In genomic region chr14:103087343-103087835, GRCh38 we compare ENCODE assay signal across 31 cellular contexts. TPM values are rescaled to one million over a fixed set of nuclear protein-coding genes. Genes with fewer than 3 reads are reported as not detected.
A peak's percentile ranks its signal among the peaks of the same experiment; 100 is the strongest.
DNase-seq lines count a peak whose midpoint lies in the region; ATAC-seq, FAIRE-seq and TF ChIP-seq lines count a peak whose summit lies in the region.
"Had no signal": no experiment of that assay in that cellular context is flagged by ENCODE, and none has a peak within 500 bp of the region (broad histone marks: within the 10 kb centered on the region; RNA-seq: fewer than 3 reads in every experiment).

No MANE protein-coding gene starts in this region.

- 29% methylated on average over 10 of the region's 13 CpGs for WGBS in K562 (ENCODE audit: insufficient coverage, low coverage, missing lambda C conversion rate)
- no CpG with 5 or more reads among the region's 13 CpGs for WGBS in mesendoderm (ENCODE audit: extremely low coverage, insufficient coverage, low lambda C conversion rate)

- no peaks in the 10 kb centered on the region for H4K20me1 ChIP-seq in K562 (replicated peaks; ENCODE audit: control insufficient read depth, insufficient read depth, low read length)

- no peak overlapping the region for H3K4ac ChIP-seq in mesendoderm (ENCODE audit: low read depth, low read length)

- no peak overlapping the region for H4K5ac ChIP-seq in mesendoderm (ENCODE audit: low read length)

- no peak for TF ChIP-seq POLR2A in K562 (conservative IDR thresholded peaks at IDR 0.05)

- in situ Hi-C loops in K562 (cut with MboI), result loop anchor here (10.0 kb wide), 1 partner anchor 447 kb away; no protein-coding TSS in a partner anchor

- H3K4me2 ChIP-seq in K562 (ENCODE audit: insufficient read depth, low read length) (no peak overlapping the region), mesendoderm (ENCODE audit: low read length) (no peak overlapping the region)

- no peak overlapping the region for H2BK5ac ChIP-seq in mesendoderm (ENCODE audit: low read length)

- ATAC-seq in K562 (no peak), HG02970 (IDR thresholded peaks at IDR 0.05; ENCODE audit: low FRiP score, unreplicated experiment) (no peak), WTC11 (no peak)
- ATAC-seq: activated CD8-positive, alpha-beta T cell treated with anti-CD3 and anti-CD28 coated beads for 36 hours; heart left ventricle; naive thymus-derived CD4-positive, alpha-beta T cell; sciatic nerve had no signal

- H3K4me1 ChIP-seq in K562 (replicated peaks in 1 of 2; ENCODE audit: control insufficient read depth in 2 of 2, insufficient read depth in 2 of 2, low read length in 2 of 2) (peaks cover 8 to 69% of the 10 kb centered on the region in 2 experiments; a peak in 4 of 5 replicates), mesendoderm (ENCODE audit: control insufficient read depth, low read depth, low read length) (no peaks in the 10 kb centered on the region)
- H3K4me1 ChIP-seq: parathyroid adenoma had no signal

- H3K27me3 ChIP-seq in K562 (ENCODE audit: control insufficient read depth in 2 of 2, insufficient read depth in 2 of 2, low read length in 2 of 2) (peaks cover 0 to 8% of the 10 kb centered on the region in 2 experiments; a peak in 1 of 5 replicates), mesendoderm (ENCODE audit: insufficient read depth, low read length, poor library complexity) (peaks cover 5% of the 10 kb centered on the region)

- no peak for TF ChIP-seq EP300 in K562 (IDR thresholded peaks at IDR 0.05; ENCODE audit: low read length)

- H3K23ac ChIP-seq in mesendoderm (ENCODE audit: low read length), result no peak overlapping the region

- no peaks in the 10 kb centered on the region for H3K9me3 Mint-ChIP-seq in WTC11
- H3K9me3 Mint-ChIP-seq: activated CD8-positive, alpha-beta T cell treated with anti-CD3 and anti-CD28 coated beads for 36 hours; activated naive CD8-positive, alpha-beta T cell treated with anti-CD3 and anti-CD28 coated beads, Interleukin-2, amount 10 ng/mL, durations not matched to agents 7 days and 5 days; CD4-positive, alpha-beta memory T cell; central memory CD8-positive, alpha-beta T cell; naive thymus-derived CD4-positive, alpha-beta T cell had no signal

- H3K36me3 Mint-ChIP-seq in WTC11, result no peaks in the 10 kb centered on the region
- H3K36me3 Mint-ChIP-seq: activated naive CD8-positive, alpha-beta T cell treated with anti-CD3 and anti-CD28 coated beads, Interleukin-2, amount 10 ng/mL, durations not matched to agents 7 days and 5 days; CD4-positive, alpha-beta memory T cell; naive thymus-derived CD4-positive, alpha-beta T cell had no signal

- no peak overlapping the region for H2BK15ac ChIP-seq in mesendoderm (replicated peaks; ENCODE audit: low read depth)

- no peak overlapping the region for H3K4me3 Mint-ChIP-seq in WTC11
- H3K4me3 Mint-ChIP-seq: activated CD8-positive, alpha-beta T cell treated with anti-CD3 and anti-CD28 coated beads for 36 hours; activated naive CD8-positive, alpha-beta T cell treated with anti-CD3 and anti-CD28 coated beads, Interleukin-2, amount 10 ng/mL, durations not matched to agents 7 days and 5 days; central memory CD8-positive, alpha-beta T cell; naive thymus-derived CD4-positive, alpha-beta T cell had no signal

- H3K9me1 ChIP-seq in K562 (ENCODE audit: control insufficient read depth, insufficient read depth, low read length), result no peaks in the 10 kb centered on the region

- no peaks in the 10 kb centered on the region for H3K79me1 ChIP-seq in mesendoderm (ENCODE audit: low read length)

- H3K79me2 ChIP-seq in K562 (ENCODE audit: control insufficient read depth, insufficient read depth, low read length), result no peaks in the 10 kb centered on the region
- H3K79me2 ChIP-seq in mesendoderm (ENCODE audit: control insufficient read depth, insufficient read depth, low read length), result no peaks in the 10 kb centered on the region
- H3K79me2 ChIP-seq: parathyroid adenoma had no signal

- H3K9ac ChIP-seq in K562 (ENCODE audit: insufficient read depth in 1 of 2, low read depth in 2 of 2, low read length in 2 of 2), result no peak overlapping the region
- H3K9ac ChIP-seq in mesendoderm (ENCODE audit: low read length), result no peak overlapping the region
- H3K9ac ChIP-seq: parathyroid adenoma had no signal

- POLR2A ChIA-PET in K562 (lab: Yijun Ruan, JAX), result interaction anchor here (0.6 to 1.3 kb wide), 2 partner anchors 11 to 14 kb away, joined by 3 to 7 read pairs; no protein-coding TSS in a partner anchor
- POLR2A ChIA-PET in WTC11 (lab: Charles Lee), result no interaction called here

- H2AFZ ChIP-seq in K562 (ENCODE audit: low read depth, low read length), result no peak overlapping the region
- H2AFZ ChIP-seq: parathyroid adenoma had no signal

- H2AK5ac ChIP-seq in mesendoderm (ENCODE audit: low read length), result no peak overlapping the region

- CTCF ChIA-PET in K562 (lab: Yijun Ruan, JAX; ENCODE audit: low intra/inter-chr PET ratio) (no interaction called here), WTC11 (lab: Charles Lee) (interaction anchor here (0.6 to 6.7 kb wide), 7 partner anchors 9 to 54 kb away, joined by 6 to 65 read pairs (median 8); no protein-coding TSS in a partner anchor)

- TF ChIP-seq RAD21 in K562 (CRISPR knock-in tag; conservative IDR thresholded peaks at IDR 0.05 in 1 of 2, IDR thresholded peaks at IDR 0.05 in 1 of 2), result no peak

- intact Hi-C loops in K562 (cut with micrococcal nuclease), result no loop called here

- H2BK120ac ChIP-seq in mesendoderm (ENCODE audit: low read depth, low read length), result no peak overlapping the region

- H3K18ac ChIP-seq in mesendoderm (ENCODE audit: low read length), result no peak overlapping the region

- no peak for FAIRE-seq in K562 (lab: Jason Lieb, UNC)

- peak; percentile 70 for DNase-seq in DMS 273 (lab: John Stamatoyannopoulos, UW; ENCODE audit: unreplicated experiment)
- DNase-seq in DMS 273 treated with DMSO at 0.1 percent for 48 hours (lab: John Stamatoyannopoulos, UW), result no peak
- peak; percentile 46 for DNase-seq in COR-L47 (lab: John Stamatoyannopoulos, UW)
- no peak for DNase-seq in K562 (ENCODE audit: extremely low read depth in 1 of 4, low spot score in 3 of 4)
- peak; percentile 53 for DNase-seq in mesendoderm
- DNase-seq in WTC11 (ENCODE audit: low spot score), result no peak
- DNase-seq in globus pallidus (ENCODE audit: low spot score), result no peak
- DNase-seq: activated CD4-positive, alpha-beta T cell treated with anti-CD3 and anti-CD28 coated beads for 1 hour; activated CD8-positive, alpha-beta T cell treated with anti-CD3 and anti-CD28 coated beads for 36 hours; activated effector memory CD4-positive, alpha-beta T cell treated with Interleukin-2 at 50 U/mL for 16 hours; activated naive CD8-positive, alpha-beta T cell treated with anti-CD3 and anti-CD28 coated beads, Interleukin-2, amount 10 ng/mL, durations not matched to agents 7 days and 5 days; CD4-positive, alpha-beta memory T cell; GF-D8; Karpas-422; naive thymus-derived CD4-positive, alpha-beta T cell; NCI-H2081; NCI-H510A treated with DMSO at 0.1 percent for 48 hours; Peyer's patch; stimulated activated CD8-positive, alpha-beta memory T cell treated with anti-CD3 and anti-CD28 coated beads, Interleukin-4, amount 100 ng/mL, for 48 hours; trophoblast cell had no signal

- H3K9me3 ChIP-seq in K562 (replicated peaks; ENCODE audit: control insufficient read depth, insufficient read depth, low read depth, low read length), result no peaks in the 10 kb centered on the region
- H3K9me3 ChIP-seq: heart left ventricle, Peyer's patch, SJCRH30 had no signal

- peaks cover 20% of the 10 kb centered on the region for H3K27me3 Mint-ChIP-seq in WTC11 (ENCODE audit: low read depth)

- H3K36me3 ChIP-seq in K562 (ENCODE audit: control insufficient read depth, insufficient read depth, low read length) (no peaks in the 10 kb centered on the region), mesendoderm (ENCODE audit: control insufficient read depth, insufficient read depth, low read length) (no peaks in the 10 kb centered on the region)
- H3K36me3 ChIP-seq: heart left ventricle, Peyer's patch, SJCRH30 had no signal

- no TSS peak for BruUV-seq in K562 (replicated peaks; lab: Mats Ljungman, UMichigan)

- no peak overlapping the region for H3K27ac Mint-ChIP-seq in WTC11
- H3K27ac Mint-ChIP-seq: activated CD8-positive, alpha-beta T cell treated with anti-CD3 and anti-CD28 coated beads for 36 hours; activated naive CD8-positive, alpha-beta T cell treated with anti-CD3 and anti-CD28 coated beads, Interleukin-2, amount 10 ng/mL, durations not matched to agents 7 days and 5 days; CD4-positive, alpha-beta memory T cell; naive thymus-derived CD4-positive, alpha-beta T cell had no signal

- H4K8ac ChIP-seq in mesendoderm (ENCODE audit: low read depth, low read length), result no peak overlapping the region

- 0 out of 2 replicates have a peak, but pooled peaks cover 4% of the 10 kb centered on the region for H3K4me1 Mint-ChIP-seq in WTC11
- H3K4me1 Mint-ChIP-seq: activated naive CD8-positive, alpha-beta T cell treated with anti-CD3 and anti-CD28 coated beads, Interleukin-2, amount 10 ng/mL, durations not matched to agents 7 days and 5 days; central memory CD8-positive, alpha-beta T cell had no signal

- TF ChIP-seq CTCF in K562 (IDR thresholded peaks at IDR 0.05 in 2 of 3, conservative IDR thresholded peaks at IDR 0.05 in 1 of 3; ENCODE audit: insufficient read depth in 2 of 3, low read depth in 1 of 3, low read length in 3 of 3) (no peak), WTC11 (IDR thresholded peaks at IDR 0.05) (no peak)

- no peak overlapping the region for H3K4me3 ChIP-seq in K562
- H3K4me3 ChIP-seq in mesendoderm (ENCODE audit: low read length), result no peak overlapping the region
- H3K4me3 ChIP-seq: heart left ventricle, Peyer's patch, SJCRH30 had no signal

- H3K27ac ChIP-seq in K562 (ENCODE audit: extremely low read depth, low read depth, low read length) (no peak overlapping the region), mesendoderm (ENCODE audit: low read depth, low read length) (no peak overlapping the region)
- H3K27ac ChIP-seq: 22Rv1, epithelial cell of prostate, heart left ventricle, parathyroid adenoma, Peyer's patch, SJCRH30 had no signal

- no peak overlapping the region for H3K56ac ChIP-seq in mesendoderm (ENCODE audit: low read length)

RNA-seq across cellular contexts. Expression of gene LBHD2, which starts 3.4 kb away (rescaled TPM):
- total RNA-seq in K562 (2011; cell fraction: chromatin; rRNA removed; ENCODE audit: low replicate concordance), result not detected in 2 replicates
- not detected in 2 replicates for total RNA-seq in K562 (2011; cell fraction: nucleolus; rRNA removed)
- total RNA-seq in K562 (2011; cell fraction: nucleoplasm; rRNA removed), result not detected in 2 replicates
- total RNA-seq in K562 (2014; rRNA removed) (not detected in 2 replicates), K562 (2014; rRNA removed; fragmentation: Illumina TruSeq; extraction: Trizol) (not detected in 2 replicates), K562 (2015; rRNA removed; fragmentation: Illumina TruSeq; extraction: Trizol) (not detected in 2 replicates), K562 (2021) (not detected in 2 replicates), WTC11 (2021) (not detected in 3 replicates)
- polyA plus RNA-seq in K562 (2011; rRNA removed) (not detected in 2 replicates), K562 (2014; fragmentation: Illumina TruSeq; extraction: Trizol) (not detected in 2 replicates), K562 (2014; fragmentation: Nextera tagmentation; extraction: Ambion mirVana) (not detected), K562 (2014; rRNA removed) (not detected in 2 replicates)
- polyA plus RNA-seq in K562 (2011; cell fraction: cytosol; rRNA removed), result 0.30 TPM in 1 of 2 replicates, not detected in the other
- polyA plus RNA-seq in K562 (2011; cell fraction: nucleus; rRNA removed), result not detected in 2 replicates
- not detected in 2 replicates for polyA plus RNA-seq in K562 (2012)
- not detected in 2 replicates for polyA minus RNA-seq in K562 (2011; rRNA and poly(A)+ RNA removed)
- polyA minus RNA-seq in K562 (2011; cell fraction: cytosol; rRNA and poly(A)+ RNA removed), result not detected in 2 replicates
- not detected in 2 replicates for polyA minus RNA-seq in K562 (2011; cell fraction: nucleus; rRNA and poly(A)+ RNA removed)
- not detected for polyA plus RNA-seq in mesendoderm (2013, experiment 1 of 2)
- not detected for polyA plus RNA-seq in mesendoderm (2013, experiment 2 of 2)
- total RNA-seq: activated CD8-positive, alpha-beta T cell treated with anti-CD3 and anti-CD28 coated beads for 36 hours; activated naive CD8-positive, alpha-beta T cell treated with anti-CD3 and anti-CD28 coated beads, Interleukin-2, amount 10 ng/mL, durations not matched to agents 7 days and 5 days; CD4-positive, alpha-beta memory T cell; H4; heart left ventricle; HT1080; naive thymus-derived CD4-positive, alpha-beta T cell; Peyer's patch; sciatic nerve; SJCRH30; T-helper 1 cell treated with Interleukin-12 subunit alpha and Interleukin-12 subunit beta and Interleukin-4 antibody, amounts not matched to agents 30 ng/mL and 1 ng/mL, for 36 hours had no signal
- polyA plus RNA-seq: CD4-positive, alpha-beta memory T cell; naive thymus-derived CD4-positive, alpha-beta T cell had no signal

RNA-seq across cellular contexts. Expression of gene EXOC3L4, which starts 7.1 kb away (rescaled TPM):
- 7.7 and 24.3 TPM in 2 replicates for total RNA-seq in K562 (2011; cell fraction: chromatin; rRNA removed; ENCODE audit: low replicate concordance)
- 22.4 and 23.0 TPM in 2 replicates for total RNA-seq in K562 (2011; cell fraction: nucleolus; rRNA removed)
- total RNA-seq in K562 (2011; cell fraction: nucleoplasm; rRNA removed), result 13.8 and 17.9 TPM in 2 replicates
- total RNA-seq in K562 (2014; rRNA removed) (3.5 and 5.6 TPM in 2 replicates), K562 (2014; rRNA removed; fragmentation: Illumina TruSeq; extraction: Trizol) (0.33 TPM in 1 of 2 replicates, not detected in the other), K562 (2015; rRNA removed; fragmentation: Illumina TruSeq; extraction: Trizol) (0.83 and 1.6 TPM in 2 replicates), K562 (2021) (5.4 and 6.7 TPM in 2 replicates), WTC11 (2021) (0.21 to 0.42 TPM (median 0.30 TPM) in 3 replicates)
- polyA plus RNA-seq in K562 (2011; rRNA removed) (1.1 and 2.0 TPM in 2 replicates), K562 (2014; fragmentation: Illumina TruSeq; extraction: Trizol) (0.25 and 0.97 TPM in 2 replicates), K562 (2014; fragmentation: Nextera tagmentation; extraction: Ambion mirVana) (under 1 TPM in 1 of 2 experiments, not detected in 1; 0.10 TPM), K562 (2014; rRNA removed) (6.2 and 11.7 TPM in 2 replicates)
- polyA plus RNA-seq in K562 (2011; cell fraction: cytosol; rRNA removed), result 1.6 and 3.7 TPM in 2 replicates
- polyA plus RNA-seq in K562 (2011; cell fraction: nucleus; rRNA removed), result 8.4 and 18.9 TPM in 2 replicates
- polyA plus RNA-seq in K562 (2012), result 1.8 and 2.2 TPM in 2 replicates
- polyA minus RNA-seq in K562 (2011; rRNA and poly(A)+ RNA removed), result 0.21 TPM in 1 of 2 replicates, not detected in the other
- 2.5 and 2.9 TPM in 2 replicates for polyA minus RNA-seq in K562 (2011; cell fraction: cytosol; rRNA and poly(A)+ RNA removed)
- polyA minus RNA-seq in K562 (2011; cell fraction: nucleus; rRNA and poly(A)+ RNA removed), result 3.1 and 5.0 TPM in 2 replicates
- polyA plus RNA-seq in mesendoderm (2013, experiment 1 of 2), result 0.10 TPM
- not detected for polyA plus RNA-seq in mesendoderm (2013, experiment 2 of 2)
- total RNA-seq: activated CD8-positive, alpha-beta T cell treated with anti-CD3 and anti-CD28 coated beads for 36 hours; activated naive CD8-positive, alpha-beta T cell treated with anti-CD3 and anti-CD28 coated beads, Interleukin-2, amount 10 ng/mL, durations not matched to agents 7 days and 5 days; CD4-positive, alpha-beta memory T cell; H4; HT1080; naive thymus-derived CD4-positive, alpha-beta T cell; SJCRH30; T-helper 1 cell treated with Interleukin-12 subunit alpha and Interleukin-12 subunit beta and Interleukin-4 antibody, amounts not matched to agents 30 ng/mL and 1 ng/mL, for 36 hours had no signal
- polyA plus RNA-seq: CD4-positive, alpha-beta memory T cell; naive thymus-derived CD4-positive, alpha-beta T cell had no signal

RNA-seq across cellular contexts. Expression of gene CDC42BPB, which starts 30.0 kb away (rescaled TPM):
- total RNA-seq in K562 (2011; cell fraction: chromatin; rRNA removed; ENCODE audit: low replicate concordance), result 119 and 196 TPM in 2 replicates
- 64.6 and 73.0 TPM in 2 replicates for total RNA-seq in K562 (2011; cell fraction: nucleolus; rRNA removed)
- total RNA-seq in K562 (2011; cell fraction: nucleoplasm; rRNA removed), result 59.7 and 71.4 TPM in 2 replicates
- total RNA-seq in K562 (2014; rRNA removed) (12.6 and 15.1 TPM in 2 replicates), K562 (2014; rRNA removed; fragmentation: Illumina TruSeq; extraction: Trizol) (8.8 and 9.0 TPM in 2 replicates), K562 (2015; rRNA removed; fragmentation: Illumina TruSeq; extraction: Trizol) (8.7 and 9.7 TPM in 2 replicates), K562 (2021) (19.6 and 24.3 TPM in 2 replicates), WTC11 (2021) (87.1 to 96.9 TPM (median 87.3 TPM) in 3 replicates)
- polyA plus RNA-seq in K562 (2011; rRNA removed) (19.5 and 22.9 TPM in 2 replicates), K562 (2014; fragmentation: Illumina TruSeq; extraction: Trizol) (16.5 and 17.0 TPM in 2 replicates), K562 (2014; fragmentation: Nextera tagmentation; extraction: Ambion mirVana) (under 1 TPM; 0.07 to 0.25 TPM), K562 (2014; rRNA removed) (13.9 and 15.0 TPM in 2 replicates)
- 11.9 and 18.9 TPM in 2 replicates for polyA plus RNA-seq in K562 (2011; cell fraction: cytosol; rRNA removed)
- polyA plus RNA-seq in K562 (2011; cell fraction: nucleus; rRNA removed), result 48.6 and 73.5 TPM in 2 replicates
- polyA plus RNA-seq in K562 (2012), result 17.6 and 18.7 TPM in 2 replicates
- polyA minus RNA-seq in K562 (2011; rRNA and poly(A)+ RNA removed), result 18.5 and 26.6 TPM in 2 replicates
- polyA minus RNA-seq in K562 (2011; cell fraction: cytosol; rRNA and poly(A)+ RNA removed), result 21.0 and 21.4 TPM in 2 replicates
- polyA minus RNA-seq in K562 (2011; cell fraction: nucleus; rRNA and poly(A)+ RNA removed), result 22.5 and 33.5 TPM in 2 replicates
- polyA plus RNA-seq in mesendoderm (2013, experiment 1 of 2), result 49.9 TPM
- polyA plus RNA-seq in mesendoderm (2013, experiment 2 of 2), result 48.4 TPM

RNA-seq across cellular contexts. Expression of gene TNFAIP2, which starts 35.9 kb away (rescaled TPM):
- 31.9 and 75.4 TPM in 2 replicates for total RNA-seq in K562 (2011; cell fraction: chromatin; rRNA removed; ENCODE audit: low replicate concordance)
- total RNA-seq in K562 (2011; cell fraction: nucleolus; rRNA removed), result 55.1 and 66.9 TPM in 2 replicates
- 38.6 and 39.3 TPM in 2 replicates for total RNA-seq in K562 (2011; cell fraction: nucleoplasm; rRNA removed)
- total RNA-seq in K562 (2014; rRNA removed) (39.5 and 46.0 TPM in 2 replicates), K562 (2014; rRNA removed; fragmentation: Illumina TruSeq; extraction: Trizol) (20.8 and 23.7 TPM in 2 replicates), K562 (2015; rRNA removed; fragmentation: Illumina TruSeq; extraction: Trizol) (68.6 and 70.2 TPM in 2 replicates), K562 (2021) (52.7 and 61.2 TPM in 2 replicates), WTC11 (2021) (19.6 to 25.2 TPM (median 24.1 TPM) in 3 replicates)
- polyA plus RNA-seq in K562 (2011; rRNA removed) (22.6 and 35.4 TPM in 2 replicates), K562 (2014; fragmentation: Illumina TruSeq; extraction: Trizol) (42.7 and 59.7 TPM in 2 replicates), K562 (2014; fragmentation: Nextera tagmentation; extraction: Ambion mirVana) (10 to 100 TPM; 44.6 to 49.7 TPM), K562 (2014; rRNA removed) (47.6 and 63.5 TPM in 2 replicates)
- 30.5 and 40.8 TPM in 2 replicates for polyA plus RNA-seq in K562 (2011; cell fraction: cytosol; rRNA removed)
- polyA plus RNA-seq in K562 (2011; cell fraction: nucleus; rRNA removed), result 171 and 203 TPM in 2 replicates
- polyA plus RNA-seq in K562 (2012), result 33.8 and 69.4 TPM in 2 replicates
- 8.9 and 13.3 TPM in 2 replicates for polyA minus RNA-seq in K562 (2011; rRNA and poly(A)+ RNA removed)
- 25.6 and 31.0 TPM in 2 replicates for polyA minus RNA-seq in K562 (2011; cell fraction: cytosol; rRNA and poly(A)+ RNA removed)
- 17.0 and 18.2 TPM in 2 replicates for polyA minus RNA-seq in K562 (2011; cell fraction: nucleus; rRNA and poly(A)+ RNA removed)
- polyA plus RNA-seq in mesendoderm (2013, experiment 1 of 2), result 30.9 TPM
- polyA plus RNA-seq in mesendoderm (2013, experiment 2 of 2), result 29.3 TPM
- polyA plus RNA-seq: CD4-positive, alpha-beta memory T cell; naive thymus-derived CD4-positive, alpha-beta T cell had no signal

Comparison
In these comparisons a context has a peak if more than half of its experiments do, and no peak if none do; other contexts are left out.
1. DNase-seq: peak in DMS 273 (single experiment), COR-L47 (single experiment) and mesendoderm (single experiment); none in DMS 273 treated with DMSO at 0.1 percent for 48 hours (single experiment), K562 (0 of 4), WTC11 (single experiment) and globus pallidus (single experiment).